Comparison of ENCODE assay signal across 15 cellular contexts in genomic region chr9:80157561-80157983, GRCh38.
DNase-seq lines count a peak whose midpoint lies in the region; ATAC-seq and TF ChIP-seq lines count a peak whose summit lies in the region.
"Had no signal": no experiment of that assay in that cellular context is flagged by ENCODE, and none has a peak within 500 bp of the region (broad histone marks: within the 10 kb centered on the region; RNA-seq: fewer than 3 reads in every experiment).

No MANE protein-coding gene starts in this region.

- peaks cover 5% of the 10 kb centered on the region for H3K9me3 Mint-ChIP-seq in activated B cell treated with CpG ODN at 0.5 μM for 24 hours
- H3K9me3 Mint-ChIP-seq in activated naive CD8-positive, alpha-beta T cell treated with anti-CD3 and anti-CD28 coated beads for 36 hours = peaks cover 3% of the 10 kb centered on the region

- no peaks in the 10 kb centered on the region for H3K27me3 Mint-ChIP-seq in activated B cell treated with CpG ODN at 0.5 μM for 24 hours
- H3K27me3 Mint-ChIP-seq in activated naive CD8-positive, alpha-beta T cell treated with anti-CD3 and anti-CD28 coated beads for 36 hours = peaks cover 20% of the 10 kb centered on the region
- H3K27me3 Mint-ChIP-seq: progenitor cell of endocrine pancreas had no signal

- H3K4me1 ChIP-seq in right atrium auricular region = no peaks in the 10 kb centered on the region

- peak overlapping the region; percentile 73 for H3K27ac Mint-ChIP-seq in activated B cell treated with CpG ODN at 0.5 μM for 24 hours
- H3K27ac Mint-ChIP-seq in activated naive CD8-positive, alpha-beta T cell treated with anti-CD3 and anti-CD28 coated beads for 36 hours = no peak overlapping the region
- H3K27ac Mint-ChIP-seq: activated naive CD4-positive, alpha-beta T cell treated with anti-CD3 and anti-CD28 coated beads, Interleukin-2, amount 50 U/mL, for 24 hours; progenitor cell of endocrine pancreas; stimulated activated naive CD8-positive, alpha-beta T cell treated with anti-CD3 and anti-CD28 coated beads, Interleukin-15, amount 100 ng/mL, for 72 hours; T-cell had no signal

- H3K27me3 ChIP-seq in right atrium auricular region = no peaks in the 10 kb centered on the region

- peaks cover 0 to 9% of the 10 kb centered on the region in 2 donors for H3K9me3 ChIP-seq in right atrium auricular region

- no peak overlapping the region for H3K4me3 ChIP-seq in right atrium auricular region

- peaks cover 51% of the 10 kb centered on the region for H3K4me1 Mint-ChIP-seq in activated B cell treated with CpG ODN at 0.5 μM for 24 hours
- H3K4me1 Mint-ChIP-seq in activated naive CD8-positive, alpha-beta T cell treated with anti-CD3 and anti-CD28 coated beads for 36 hours = no peaks in the 10 kb centered on the region
- H3K4me1 Mint-ChIP-seq: activated naive CD4-positive, alpha-beta T cell treated with anti-CD3 and anti-CD28 coated beads, Interleukin-2, amount 50 U/mL, for 24 hours; stimulated activated naive CD8-positive, alpha-beta T cell treated with anti-CD3 and anti-CD28 coated beads, Interleukin-15, amount 100 ng/mL, for 72 hours; T-cell had no signal

- intact Hi-C loops in activated B cell treated with CpG ODN at 0.5 μM for 24 hours (cut with micrococcal nuclease) = loop anchor here (5.0 to 10.0 kb wide), 5 partner anchors 75 to 1903 kb away; partner anchors contain the start of gene TLE4

- H3K27ac ChIP-seq in right atrium auricular region = no peak overlapping the region

- no peak overlapping the region for H3K4me3 Mint-ChIP-seq in activated B cell treated with CpG ODN at 0.5 μM for 24 hours
- H3K4me3 Mint-ChIP-seq in activated naive CD8-positive, alpha-beta T cell treated with anti-CD3 and anti-CD28 coated beads for 36 hours = no peak overlapping the region
- H3K4me3 Mint-ChIP-seq: activated naive CD4-positive, alpha-beta T cell treated with anti-CD3 and anti-CD28 coated beads, Interleukin-2, amount 50 U/mL, for 24 hours; stimulated activated naive CD8-positive, alpha-beta T cell treated with anti-CD3 and anti-CD28 coated beads, Interleukin-15, amount 100 ng/mL, for 72 hours; T-cell had no signal

- no peaks in the 10 kb centered on the region for H3K36me3 ChIP-seq in right atrium auricular region

- TF ChIP-seq CTCF in activated B cell treated with CpG ODN at 0.5 μM for 24 hours (IDR thresholded peaks at IDR 0.05) = no peak
- no peak for TF ChIP-seq CTCF in right atrium auricular region (IDR thresholded peaks at IDR 0.05)

- POLR2A ChIA-PET in activated B cell treated with CpG ODN at 0.5 μM for 24 hours (lab: Charles Lee) = interaction anchor here (1.4 kb wide), 1 partner anchor 586 kb away, joined by 12 read pairs; the partner anchor contains the start of gene TLE4

- no peaks in the 10 kb centered on the region for H3K36me3 Mint-ChIP-seq in activated B cell treated with CpG ODN at 0.5 μM for 24 hours (ENCODE audit: low read depth)
- no peaks in the 10 kb centered on the region for H3K36me3 Mint-ChIP-seq in activated naive CD8-positive, alpha-beta T cell treated with anti-CD3 and anti-CD28 coated beads for 36 hours
- H3K36me3 Mint-ChIP-seq: activated naive CD4-positive, alpha-beta T cell treated with anti-CD3 and anti-CD28 coated beads, Interleukin-2, amount 50 U/mL, for 24 hours; T-cell had no signal

- peak; percentile 34 for ATAC-seq in HG02870 (IDR thresholded peaks at IDR 0.05; ENCODE audit: unreplicated experiment)
- no peak for ATAC-seq in activated B cell treated with CpG ODN at 0.5 μM for 24 hours (ENCODE audit: low read depth)
- ATAC-seq: stimulated activated naive CD8-positive, alpha-beta T cell treated with anti-CD3 and anti-CD28 coated beads, Interleukin-15, amount 100 ng/mL, for 72 hours; T-cell had no signal

- CTCF ChIA-PET in activated B cell treated with CpG ODN at 0.5 μM for 24 hours (lab: Charles Lee) = interaction anchor here (0.9 kb wide), 1 partner anchor 17 kb away, joined by 3 read pairs; no protein-coding TSS in a partner anchor

- DNase-seq in EH (ENCODE audit: low read depth) = peak; percentile 83
- no peak for DNase-seq in activated B cell treated with CpG ODN at 0.5 μM for 24 hours
- peak; percentile 74 for DNase-seq in left kidney (ENCODE audit: low read depth, low spot score)
- DNase-seq in activated naive CD8-positive, alpha-beta T cell treated with anti-CD3 and anti-CD28 coated beads for 36 hours = no peak
- no peak for DNase-seq in SKM-1 treated with dmso at 0.1 percent for 144 hours (lab: John Stamatoyannopoulos, UW; ENCODE audit: unreplicated experiment)
- DNase-seq in activated CD8-positive, alpha-beta memory T cell treated with anti-CD3 and anti-CD28 coated beads, Interleukin-2, amount 50 U/mL, for 48 hours = no peak
- DNase-seq in right atrium auricular region (ENCODE audit: low spot score) = no peak
- DNase-seq: dermis blood vessel endothelial cell; NCI-H146; stimulated activated CD4-positive, alpha-beta T cell treated with anti-CD3 and anti-CD28 coated beads, Interleukin-4, amount 100 ng/mL, for 4 hours; stimulated activated naive CD8-positive, alpha-beta T cell treated with anti-CD3 and anti-CD28 coated beads, Interleukin-15, amount 100 ng/mL, for 72 hours; T-cell had no signal

Comparison
In these comparisons a context has a peak if more than half of its experiments do, and no peak if none do; other contexts are left out.
1. DNase-seq: peak in EH (single experiment) and left kidney (single experiment); none in activated B cell treated with CpG ODN at 0.5 μM for 24 hours (single experiment), activated naive CD8-positive, alpha-beta T cell treated with anti-CD3 and anti-CD28 coated beads for 36 hours (single experiment), SKM-1 treated with dmso at 0.1 percent for 144 hours (single experiment), activated CD8-positive, alpha-beta memory T cell treated with anti-CD3 and anti-CD28 coated beads, Interleukin-2, amount 50 U/mL, for 48 hours (single experiment) and right atrium auricular region (single experiment).